ENCODE assay signal across 35 cellular contexts in genomic region chr14:20907214-20907613, GRCh38. TPM values are rescaled to one million over a fixed set of nuclear protein-coding genes. Genes with fewer than 3 reads are reported as not detected.
"Had no signal": no experiment of that assay in that cellular context is flagged by ENCODE, and none has a peak within 500 bp of the region (broad histone marks: within the 10 kb centered on the region; RNA-seq: fewer than 3 reads in every experiment).

No MANE protein-coding gene starts in this region.

- H3K27ac Mint-ChIP-seq: activated B cell treated with CpG ODN at 0.5 μM for 24 hours; activated CD4-positive, alpha-beta memory T cell treated with anti-CD3 and anti-CD28 coated beads for 36 hours; activated CD8-positive, alpha-beta memory T cell treated with anti-CD3 and anti-CD28 coated beads, Interleukin-2, amount 10 ng/mL, durations not matched to agents 7 days and 5 days; activated CD8-positive, alpha-beta T cell treated with anti-CD3 and anti-CD28 coated beads, Interleukin-2, amount 10 ng/mL, durations not matched to agents 7 days and 5 days; activated naive CD4-positive, alpha-beta T cell treated with anti-CD3 and anti-CD28 coated beads, Interleukin-2, amount 10 ng/mL, durations not matched to agents 7 days and 5 days; activated naive CD8-positive, alpha-beta T cell treated with anti-CD3 and anti-CD28 coated beads, Interleukin-2, amount 10 ng/mL, durations not matched to agents 7 days and 5 days; activated T-cell treated with anti-CD3 and anti-CD28 coated beads, Interleukin-2, amount 50 U/mL, for 72 hours; brain; effector memory CD8-positive, alpha-beta T cell; T-cell; T-helper 17 cell; T-helper 2 cell treated with Interferon-gamma antibody and Interleukin-4, amounts not matched to agents 5 μg/mL and 100 μg/mL, for 36 hours had no signal

- H3K36me3 ChIP-seq: ascending aorta, esophagus squamous epithelium, WERI-Rb-1 had no signal

- H3K4me3 Mint-ChIP-seq: activated B cell treated with CpG ODN at 0.5 μM for 24 hours; activated CD4-positive, alpha-beta memory T cell treated with anti-CD3 and anti-CD28 coated beads for 36 hours; activated CD8-positive, alpha-beta memory T cell treated with anti-CD3 and anti-CD28 coated beads, Interleukin-2, amount 10 ng/mL, durations not matched to agents 7 days and 5 days; activated CD8-positive, alpha-beta T cell treated with anti-CD3 and anti-CD28 coated beads, Interleukin-2, amount 10 ng/mL, durations not matched to agents 7 days and 5 days; activated naive CD4-positive, alpha-beta T cell treated with anti-CD3 and anti-CD28 coated beads, Interleukin-2, amount 10 ng/mL, durations not matched to agents 7 days and 5 days; activated naive CD8-positive, alpha-beta T cell treated with anti-CD3 and anti-CD28 coated beads, Interleukin-2, amount 10 ng/mL, durations not matched to agents 7 days and 5 days; activated T-cell treated with anti-CD3 and anti-CD28 coated beads, Interleukin-2, amount 50 U/mL, for 72 hours; brain; effector memory CD8-positive, alpha-beta T cell; T-cell; T-helper 17 cell; T-helper 2 cell treated with Interferon-gamma antibody and Interleukin-4, amounts not matched to agents 5 μg/mL and 100 μg/mL, for 36 hours had no signal

- H3K27ac ChIP-seq: ascending aorta, epithelial cell of prostate, esophagus squamous epithelium, WERI-Rb-1 had no signal

- H3K27me3 ChIP-seq: ascending aorta had no signal

- H3K36me3 Mint-ChIP-seq: activated CD4-positive, alpha-beta memory T cell treated with anti-CD3 and anti-CD28 coated beads for 36 hours; activated CD8-positive, alpha-beta memory T cell treated with anti-CD3 and anti-CD28 coated beads, Interleukin-2, amount 10 ng/mL, durations not matched to agents 7 days and 5 days; activated naive CD4-positive, alpha-beta T cell treated with anti-CD3 and anti-CD28 coated beads, Interleukin-2, amount 10 ng/mL, durations not matched to agents 7 days and 5 days; activated naive CD4-positive, alpha-beta T cell treated with anti-CD3 and anti-CD28 coated beads, Interleukin-2, amount 50 U/mL, for 72 hours; activated naive CD8-positive, alpha-beta T cell treated with anti-CD3 and anti-CD28 coated beads, Interleukin-2, amount 10 ng/mL, durations not matched to agents 7 days and 5 days; brain; T-cell had no signal

- H3K4me3 ChIP-seq: ascending aorta, esophagus squamous epithelium had no signal

- ATAC-seq: activated CD4-positive, CD25-positive, alpha-beta regulatory T cell treated with anti-CD3 and anti-CD28 coated beads, Interleukin-2, amount 50 U/mL, for 24 hours; activated CD8-positive, alpha-beta memory T cell treated with anti-CD3 and anti-CD28 coated beads, Interleukin-2, amount 10 ng/mL, durations not matched to agents 7 days and 5 days; activated CD8-positive, alpha-beta T cell treated with anti-CD3 and anti-CD28 coated beads, Interleukin-2, amount 10 ng/mL, durations not matched to agents 7 days and 5 days; activated naive CD4-positive, alpha-beta T cell treated with anti-CD3 and anti-CD28 coated beads, Interleukin-2, amount 50 U/mL, for 72 hours; activated T-cell treated with anti-CD3 and anti-CD28 coated beads, Interleukin-2, amount 50 U/mL, for 72 hours; effector memory CD8-positive, alpha-beta T cell; T-cell; T-helper 17 cell had no signal

- H3K9me3 Mint-ChIP-seq: activated B cell treated with CpG ODN at 0.5 μM for 24 hours; activated CD4-positive, alpha-beta memory T cell treated with anti-CD3 and anti-CD28 coated beads for 36 hours; activated naive CD4-positive, alpha-beta T cell treated with anti-CD3 and anti-CD28 coated beads, Interleukin-2, amount 10 ng/mL, durations not matched to agents 7 days and 5 days; activated naive CD4-positive, alpha-beta T cell treated with anti-CD3 and anti-CD28 coated beads, Interleukin-2, amount 50 U/mL, for 72 hours; activated naive CD8-positive, alpha-beta T cell treated with anti-CD3 and anti-CD28 coated beads, Interleukin-2, amount 10 ng/mL, durations not matched to agents 7 days and 5 days; activated T-cell treated with anti-CD3 and anti-CD28 coated beads, Interleukin-2, amount 50 U/mL, for 72 hours; effector memory CD8-positive, alpha-beta T cell; T-cell; T-helper 2 cell treated with Interferon-gamma antibody and Interleukin-4, amounts not matched to agents 5 μg/mL and 100 μg/mL, for 36 hours had no signal

- DNase-seq: activated B cell treated with CpG ODN at 0.5 μM for 24 hours; activated CD4-positive, alpha-beta memory T cell treated with anti-CD3 and anti-CD28 coated beads for 36 hours; activated CD4-positive, alpha-beta T cell treated with anti-CD3 and anti-CD28 coated beads for 48 hours; activated CD4-positive, alpha-beta T cell treated with anti-CD3 and anti-CD28 coated beads, Interleukin-2, amount 50 U/mL, for 1 hour; activated CD8-positive, alpha-beta memory T cell treated with anti-CD3 and anti-CD28 coated beads, Interleukin-2, amount 10 ng/mL, durations not matched to agents 7 days and 5 days; activated CD8-positive, alpha-beta memory T cell treated with anti-CD3 and anti-CD28 coated beads, Interleukin-2, amount 50 U/mL, for 4 hours; activated CD8-positive, alpha-beta T cell treated with anti-CD3 and anti-CD28 coated beads, Interleukin-2, amount 10 ng/mL, durations not matched to agents 7 days and 5 days; activated gamma-delta T cell; activated naive CD4-positive, alpha-beta T cell; activated naive CD4-positive, alpha-beta T cell treated with anti-CD3 and anti-CD28 coated beads, Interleukin-2, amount 10 ng/mL, durations not matched to agents 7 days and 5 days; activated naive CD8-positive, alpha-beta T cell treated with anti-CD3 and anti-CD28 coated beads, Interleukin-2, amount 10 ng/mL, durations not matched to agents 7 days and 5 days; activated T-cell treated with anti-CD3 and anti-CD28 coated beads, Interleukin-2, amount 50 U/mL, for 1 hour; activated T-cell treated with anti-CD3 and anti-CD28 coated beads, Interleukin-2, amount 50 U/mL, for 72 hours; caudate nucleus; cortex of kidney; dermis blood vessel endothelial cell; effector CD4-positive, alpha-beta T cell; effector memory CD8-positive, alpha-beta T cell; esophagus squamous epithelium; head of caudate nucleus; T-cell; T-helper 17 cell; T1000; WERI-Rb-1 had no signal

- H3K4me1 ChIP-seq: ascending aorta, esophagus squamous epithelium had no signal

- H3K9me3 ChIP-seq: ascending aorta, esophagus squamous epithelium had no signal

- H3K4me1 Mint-ChIP-seq: activated B cell treated with CpG ODN at 0.5 μM for 24 hours; activated CD8-positive, alpha-beta memory T cell treated with anti-CD3 and anti-CD28 coated beads, Interleukin-2, amount 10 ng/mL, durations not matched to agents 7 days and 5 days; activated naive CD4-positive, alpha-beta T cell treated with anti-CD3 and anti-CD28 coated beads, Interleukin-2, amount 10 ng/mL, durations not matched to agents 7 days and 5 days; activated naive CD8-positive, alpha-beta T cell treated with anti-CD3 and anti-CD28 coated beads, Interleukin-2, amount 10 ng/mL, durations not matched to agents 7 days and 5 days; brain; T-cell; T-helper 17 cell had no signal

RNA-seq across cellular contexts. Expression of gene RNASE3, which starts 16.0 kb away (rescaled TPM):
- total RNA-seq: activated B cell treated with CpG ODN at 0.5 μM for 24 hours; activated CD4-positive, alpha-beta memory T cell treated with anti-CD3 and anti-CD28 coated beads for 36 hours; activated CD8-positive, alpha-beta memory T cell treated with anti-CD3 and anti-CD28 coated beads for 36 hours; activated CD8-positive, alpha-beta memory T cell treated with anti-CD3 and anti-CD28 coated beads, Interleukin-2, amount 10 ng/mL, durations not matched to agents 7 days and 5 days; activated CD8-positive, alpha-beta T cell treated with anti-CD3 and anti-CD28 coated beads, Interleukin-2, amount 10 ng/mL, durations not matched to agents 7 days and 5 days; activated naive CD4-positive, alpha-beta T cell treated with anti-CD3 and anti-CD28 coated beads, Interleukin-2, amount 50 U/mL, for 72 hours; activated naive CD8-positive, alpha-beta T cell treated with anti-CD3 and anti-CD28 coated beads, Interleukin-2, amount 10 ng/mL, durations not matched to agents 7 days and 5 days; activated T-cell treated with anti-CD3 and anti-CD28 coated beads, Interleukin-2, amount 50 U/mL, for 72 hours; ascending aorta; chondrocyte; dermis blood vessel endothelial cell; esophagus squamous epithelium; fibroblast of lung; fibroblast of villous mesenchyme; frontal cortex; T-cell; T-helper 17 cell had no signal

RNA-seq across cellular contexts. Expression of gene RNASE2, which starts 48.1 kb away (rescaled TPM):
- total RNA-seq: activated B cell treated with CpG ODN at 0.5 μM for 24 hours; activated CD4-positive, alpha-beta memory T cell treated with anti-CD3 and anti-CD28 coated beads for 36 hours; activated CD8-positive, alpha-beta memory T cell treated with anti-CD3 and anti-CD28 coated beads for 36 hours; activated CD8-positive, alpha-beta memory T cell treated with anti-CD3 and anti-CD28 coated beads, Interleukin-2, amount 10 ng/mL, durations not matched to agents 7 days and 5 days; activated CD8-positive, alpha-beta T cell treated with anti-CD3 and anti-CD28 coated beads, Interleukin-2, amount 10 ng/mL, durations not matched to agents 7 days and 5 days; activated naive CD4-positive, alpha-beta T cell treated with anti-CD3 and anti-CD28 coated beads, Interleukin-2, amount 50 U/mL, for 72 hours; activated naive CD8-positive, alpha-beta T cell treated with anti-CD3 and anti-CD28 coated beads, Interleukin-2, amount 10 ng/mL, durations not matched to agents 7 days and 5 days; activated T-cell treated with anti-CD3 and anti-CD28 coated beads, Interleukin-2, amount 50 U/mL, for 72 hours; ascending aorta; chondrocyte; dermis blood vessel endothelial cell; fibroblast of lung; fibroblast of villous mesenchyme; frontal cortex; T-cell had no signal
